ENCODE assay signal across 24 cellular contexts in genomic region chr10:97230146-97230545, GRCh38. TPM values are rescaled to one million over a fixed set of nuclear protein-coding genes. Genes with fewer than 3 reads are reported as not detected.
A peak's percentile ranks its signal among the peaks of the same experiment; 100 is the strongest.
DNase-seq lines count a peak whose midpoint lies in the region; ATAC-seq and TF ChIP-seq lines count a peak whose summit lies in the region.
"Had no signal": no experiment of that assay in that cellular context is flagged by ENCODE, and none has a peak within 500 bp of the region (broad histone marks: within the 10 kb centered on the region; RNA-seq: fewer than 3 reads in every experiment).

No MANE protein-coding gene starts in this region.

- H3K36me3 ChIP-seq in SK-N-SH (replicated peaks in 1 of 2; ENCODE audit: control insufficient read depth in 1 of 2, insufficient read depth in 2 of 2, low read length in 1 of 2): peaks cover 10 to 15% of the 10 kb centered on the region in 2 experiments
- H3K36me3 ChIP-seq in GM23248 (ENCODE audit: low read depth): no peaks in the 10 kb centered on the region

- ATAC-seq in SK-N-SH treated with all-trans-retinoic acid at 6 μM for 48 hours (peak; percentile 24; the same call in 2 of the 3 replicates), GM21515 (IDR thresholded peaks at IDR 0.05; ENCODE audit: unreplicated experiment) (no peak), HG03280 (IDR thresholded peaks at IDR 0.05; ENCODE audit: unreplicated experiment) (no peak)
- ATAC-seq: gastrocnemius medialis, T-cell had no signal

- H3F3A ChIP-seq in SK-N-SH (replicated peaks; ENCODE audit: insufficient read depth) (no peaks in the 10 kb centered on the region), GM23248 (ENCODE audit: insufficient read depth) (peaks cover 18% of the 10 kb centered on the region; the same call in 1 of the 2 replicates)

- CTCF ChIA-PET in SK-N-SH (lab: Yijun Ruan, JAX): interaction anchor here (1.0 to 3.3 kb wide), 4 partner anchors 13 to 855 kb away, joined by 3 to 11 read pairs (median 5); no protein-coding TSS in a partner anchor

- 100% methylated on average over 1 of the region's 1 CpG for WGBS in SK-N-SH (ENCODE audit: low lambda C conversion rate)
- 97 to 100% methylated on average over 1 of the region's 1 CpG for WGBS in GM23248 (ENCODE audit: low coverage in 1 of 2, low lambda C conversion rate in 2 of 2, missing lambda C conversion rate in 2 of 2), 2 experiments

- H3K4me3 ChIP-seq in SK-N-SH (ENCODE audit: low read depth in 2 of 2, low read length in 1 of 2): no peak overlapping the region
- H3K4me3 ChIP-seq in GM23248: no peak overlapping the region
- H3K4me3 ChIP-seq: gastrocnemius medialis, transverse colon had no signal

- H3K27me3 ChIP-seq in SK-N-SH (ENCODE audit: insufficient read depth) (no peaks in the 10 kb centered on the region), GM23248 (replicated peaks; ENCODE audit: insufficient read depth) (no peaks in the 10 kb centered on the region)
- H3K27me3 ChIP-seq: gastrocnemius medialis, transverse colon had no signal

- no peak overlapping the region for H3K27ac ChIP-seq in SK-N-SH (ENCODE audit: low read depth in 2 of 2, low read length in 1 of 2)
- peak overlapping the region; percentile 31; the same call in 1 of the 2 replicates for H3K27ac ChIP-seq in GM23248
- H3K27ac ChIP-seq: gastrocnemius medialis, parathyroid adenoma, transverse colon, WERI-Rb-1 had no signal

- H3K27ac Mint-ChIP-seq in activated naive CD8-positive, alpha-beta T cell: peak overlapping the region; percentile 24
- H3K27ac Mint-ChIP-seq: endodermal cell, T-cell had no signal

- no peak overlapping the region for H3K9ac ChIP-seq in SK-N-SH
- no peak overlapping the region for H3K9ac ChIP-seq in GM23248
- H3K9ac ChIP-seq: parathyroid adenoma had no signal

- H3K9me3 ChIP-seq in SK-N-SH (no peaks in the 10 kb centered on the region), GM23248 (ENCODE audit: low read depth) (no peaks in the 10 kb centered on the region)
- H3K9me3 ChIP-seq: gastrocnemius medialis, transverse colon had no signal

- no peak overlapping the region for H3K4me3 Mint-ChIP-seq in activated naive CD8-positive, alpha-beta T cell
- H3K4me3 Mint-ChIP-seq: CD14-positive monocyte, endodermal cell, IgD-negative memory B cell, T-cell had no signal

- H3K9me2 ChIP-seq in SK-N-SH: no peaks in the 10 kb centered on the region
- H3K9me2 ChIP-seq in GM23248 (ENCODE audit: insufficient read depth): no peaks in the 10 kb centered on the region

- H3K79me2 ChIP-seq in SK-N-SH (ENCODE audit: insufficient read depth) (no peaks in the 10 kb centered on the region), GM23248 (ENCODE audit: insufficient read depth) (no peaks in the 10 kb centered on the region)
- H3K79me2 ChIP-seq: parathyroid adenoma had no signal

- TF ChIP-seq EP300 in SK-N-SH (IDR thresholded peaks at IDR 0.05; ENCODE audit: borderline replicate concordance in 1 of 2, low read depth in 1 of 2, low read length in 1 of 2): no peak

- no peak for DNase-seq in SK-N-SH
- peak; percentile 69 for DNase-seq in GM23248
- peak; percentile 4 for DNase-seq in kidney tubule cell (ENCODE audit: low spot score)
- DNase-seq in anterior cingulate cortex (lab: John Stamatoyannopoulos, UW): no peak
- DNase-seq: activated CD8-positive, alpha-beta memory T cell treated with anti-CD3 and anti-CD28 coated beads, Interleukin-2, amount 50 U/mL, for 4 hours; cerebellar nuclear complex; DMS153; endodermal cell; gastrocnemius medialis; NCI-H1048; NCI-H2171; NCI-H82; small intestine; T-cell; transverse colon; WERI-Rb-1 had no signal

- H3K27me3 Mint-ChIP-seq in activated naive CD8-positive, alpha-beta T cell: no peaks in the 10 kb centered on the region
- H3K27me3 Mint-ChIP-seq: IgD-negative memory B cell, T-cell had no signal

- POLR2A ChIA-PET in SK-N-SH (lab: Yijun Ruan, JAX): no interaction called here

- H3K4me2 ChIP-seq in SK-N-SH (no peak overlapping the region), GM23248 (ENCODE audit: unreplicated experiment) (no peak overlapping the region)

- no peaks in the 10 kb centered on the region for H3K9me3 Mint-ChIP-seq in activated naive CD8-positive, alpha-beta T cell (ENCODE audit: low read depth)
- H3K9me3 Mint-ChIP-seq: CD14-positive monocyte, endodermal cell, IgD-negative memory B cell, T-cell had no signal

- in situ Hi-C loops in GM23248 (cut with MboI): no loop called here

- H4K20me1 ChIP-seq in SK-N-SH (ENCODE audit: insufficient read depth): no peaks in the 10 kb centered on the region
- H4K20me1 ChIP-seq in GM23248 (ENCODE audit: insufficient read depth): no peaks in the 10 kb centered on the region

- H3K4me1 ChIP-seq in SK-N-SH (ENCODE audit: control insufficient read depth in 1 of 2, insufficient read depth in 2 of 2, low read depth in 1 of 2, low read length in 1 of 2) (no peaks in the 10 kb centered on the region), GM23248 (ENCODE audit: insufficient read depth) (peaks cover 21% of the 10 kb centered on the region)
- H3K4me1 ChIP-seq: gastrocnemius medialis, parathyroid adenoma, transverse colon had no signal

- peaks cover 22% of the 10 kb centered on the region for H3K36me3 Mint-ChIP-seq in activated naive CD8-positive, alpha-beta T cell

- no peak for TF ChIP-seq RAD21 in SK-N-SH (IDR thresholded peaks at IDR 0.05; ENCODE audit: low read length)

- TF ChIP-seq CTCF in SK-N-SH (IDR thresholded peaks at IDR 0.05): no peak

- no peaks in the 10 kb centered on the region for H3K4me1 Mint-ChIP-seq in activated naive CD8-positive, alpha-beta T cell (ENCODE audit: low read depth)
- H3K4me1 Mint-ChIP-seq: endodermal cell had no signal

- H2AFZ ChIP-seq in SK-N-SH (ENCODE audit: low read depth) (no peak overlapping the region), GM23248 (no peak overlapping the region)
- H2AFZ ChIP-seq: parathyroid adenoma had no signal

TF ChIP-seq in SK-N-SH treated with all-trans-retinoic acid at 6 μM for 48 hours, 23 proteins besides CTCF, POLR2A, EP300 and RAD21:
- TF ChIP-seq ESRRG (CRISPR knock-in tag; IDR thresholded peaks at IDR 0.05) (no peak), ZFP30 (CRISPR knock-in tag; IDR thresholded peaks at IDR 0.05) (no peak), ZNF70 (CRISPR knock-in tag; IDR thresholded peaks at IDR 0.05) (no peak)
TF ChIP-seq in SK-N-SH treated with all-trans-retinoic acid at 6 μM for 48 hours: peak in this region for 0.

TF ChIP-seq in SK-N-SH, 30 proteins besides CTCF, POLR2A, EP300 and RAD21:
- no peak for TF ChIP-seq IRF3 (IDR thresholded peaks at IDR 0.05; ENCODE audit: low read depth, low read length)
- no peak for TF ChIP-seq JUND (IDR thresholded peaks at IDR 0.05)
- no peak for TF ChIP-seq GATA2 (CRISPR knock-in tag; IDR thresholded peaks at IDR 0.05)
- TF ChIP-seq ELF1 (IDR thresholded peaks at IDR 0.05): no peak
- TF ChIP-seq MAX (IDR thresholded peaks at IDR 0.05; ENCODE audit: low read depth): no peak
- no peak for TF ChIP-seq EZH2phosphoT487 (IDR thresholded peaks at IDR 0.05; ENCODE audit: borderline replicate concordance, low read depth)
- no peak for TF ChIP-seq USF1 (IDR thresholded peaks at IDR 0.05; ENCODE audit: borderline replicate concordance, low read depth)

RNA-seq across cellular contexts. Expression of gene SLIT1, which starts 44.4 kb away (rescaled TPM):
- polyA plus RNA-seq in SK-N-SH (2012; rRNA removed) (0.02 and 0.05 TPM in 2 replicates), GM23248 (2016; fragmentation: Nextera tagmentation; extraction: Ambion mirVana) (0.04 TPM in 1 of 2 replicates, not detected in the other)
- polyA plus RNA-seq in SK-N-SH (2012; cell fraction: cytosol; rRNA removed): 0.01 and 0.03 TPM in 2 replicates
- 0.06 and 0.09 TPM in 2 replicates for polyA plus RNA-seq in SK-N-SH (2012; cell fraction: nucleus; rRNA removed)
- total RNA-seq in GM23248 (2014; rRNA removed; shearing (Covaris generic)): not detected in 2 replicates
- total RNA-seq: lower leg skin had no signal
- polyA plus RNA-seq: IgD-negative memory B cell had no signal

Comparison
In these comparisons a context has a peak if more than half of its experiments do, and no peak if none do; other contexts are left out.
1. DNase-seq: peak in GM23248 (single experiment) and kidney tubule cell (single experiment); none in SK-N-SH (single experiment) and anterior cingulate cortex (0 of 58).